15 cellular contexts compared by ENCODE assay signal in genomic region chr6:43800746-43801488, GRCh38. TPM values are rescaled to one million over a fixed set of nuclear protein-coding genes. Genes with fewer than 3 reads are reported as not detected.
DNase-seq lines count a peak whose midpoint lies in the region; ATAC-seq and TF ChIP-seq lines count a peak whose summit lies in the region.
"Had no signal": no experiment of that assay in that cellular context is flagged by ENCODE, and none has a peak within 500 bp of the region (broad histone marks: within the 10 kb centered on the region; RNA-seq: fewer than 3 reads in every experiment).

No MANE protein-coding gene starts in this region.

- no peak for TF ChIP-seq POLR2A in thyroid gland (IDR thresholded peaks at IDR 0.05)

- DNase-seq in cerebellum (ENCODE audit: low spot score) (peak; percentile 63), thyroid gland (no peak)
- no peak for DNase-seq in activated CD8-positive, alpha-beta memory T cell treated with anti-CD3 and anti-CD28 coated beads, Interleukin-2, amount 50 U/mL, for 4 hours
- DNase-seq: DMS153, mammary epithelial cell, NCI-H1436 treated with DMSO at 0.1 percent for 48 hours, NCI-H510A, PC-9 had no signal

- H3K36me3 ChIP-seq in liver (ENCODE audit: control insufficient read depth in 4 of 4, insufficient read depth in 3 of 4, low read depth in 1 of 4, low read length in 3 of 4): no peaks in the 10 kb centered on the region
- no peaks in the 10 kb centered on the region for H3K36me3 ChIP-seq in thyroid gland
- H3K36me3 ChIP-seq: adrenal gland had no signal

- intact Hi-C loops in thyroid gland (cut with DNase I): no loop called here

- H3K4me3 ChIP-seq in liver (ENCODE audit: low read depth in 1 of 3, low read length in 3 of 3) (no peak overlapping the region), thyroid gland (replicated peaks in 1 of 3) (no peak overlapping the region)
- H3K4me3 ChIP-seq: adrenal gland, PC-9, smooth muscle cell had no signal

- no peaks in the 10 kb centered on the region for H3K27me3 ChIP-seq in liver (ENCODE audit: control insufficient read depth in 4 of 4, insufficient read depth in 4 of 4, low read length in 3 of 4)
- no peaks in the 10 kb centered on the region for H3K27me3 ChIP-seq in thyroid gland
- H3K27me3 ChIP-seq: adrenal gland had no signal

- ATAC-seq in GM18909 (IDR thresholded peaks at IDR 0.05; ENCODE audit: poor library complexity, unreplicated experiment): no peak
- ATAC-seq in HG02571 (IDR thresholded peaks at IDR 0.05; ENCODE audit: unreplicated experiment): no peak

- H3K27ac ChIP-seq in 22Rv1: peak overlapping the region; percentile 87
- peak overlapping the region; percentile 90 to 95 for H3K27ac ChIP-seq in liver (ENCODE audit: low read depth in 1 of 2, low read length in 2 of 2)
- no peak overlapping the region for H3K27ac ChIP-seq in thyroid gland
- H3K27ac ChIP-seq: PC-9 had no signal

- H3K9ac ChIP-seq in liver (ENCODE audit: low read depth in 1 of 2, low read length in 2 of 2): no peak overlapping the region

- H3K4me1 ChIP-seq in liver (ENCODE audit: control insufficient read depth in 4 of 4, insufficient read depth in 4 of 4, low read length in 3 of 4) (peaks cover 20 to 60% (median 48%) of the 10 kb centered on the region in 4 donors), thyroid gland (peaks cover 3 to 39% of the 10 kb centered on the region in 2 donors)

- 84% methylated on average over 10 of the region's 10 CpGs for WGBS in liver
- whole genome bisulfite sequencing in thyroid gland, 2 donors: 92% methylated on average over 10 of the region's 10 CpGs

- no peaks in the 10 kb centered on the region for H3K9me3 ChIP-seq in liver (ENCODE audit: control insufficient read depth in 4 of 4, low read length in 3 of 4)
- H3K9me3 ChIP-seq in thyroid gland: no peaks in the 10 kb centered on the region
- H3K9me3 ChIP-seq: adrenal gland had no signal

- TF ChIP-seq RAD21 in liver (IDR thresholded peaks at IDR 0.05): no peak

- peak; percentile 24; the same call in 1 of the 2 replicates for TF ChIP-seq CTCF in 22Rv1 (IDR thresholded peaks at IDR 0.05)
- TF ChIP-seq CTCF in GM12874 (IDR thresholded peaks at IDR 0.05; ENCODE audit: insufficient read depth, low read depth, low read length): 0 out of 2 replicates have a peak, but pooled peaks have one; percentile 8
- TF ChIP-seq CTCF in liver (IDR thresholded peaks at IDR 0.05; ENCODE audit: low read depth, low read length, missing input control): no peak
- no peak for TF ChIP-seq CTCF in thyroid gland (IDR thresholded peaks at IDR 0.05)

TF ChIP-seq in liver, 16 proteins besides CTCF, POLR2A, EP300 and RAD21:
- no peak for TF ChIP-seq HNF4G (IDR thresholded peaks at IDR 0.05)
- no peak for TF ChIP-seq TAF1 (conservative IDR thresholded peaks at IDR 0.05)
- TF ChIP-seq EGR1 (IDR thresholded peaks at IDR 0.05; ENCODE audit: low read depth in 2 of 2): no peak
- TF ChIP-seq FOXA1 (IDR thresholded peaks at IDR 0.05): no peak
- no peak for TF ChIP-seq GABPA (IDR thresholded peaks at IDR 0.05 in 1 of 2, conservative IDR thresholded peaks at IDR 0.05 in 1 of 2)
- no peak for TF ChIP-seq JUND (IDR thresholded peaks at IDR 0.05)
- no peak for TF ChIP-seq ATF3 (IDR thresholded peaks at IDR 0.05)
- TF ChIP-seq YY1 (IDR thresholded peaks at IDR 0.05): no peak
- TF ChIP-seq MAX (IDR thresholded peaks at IDR 0.05): no peak
- TF ChIP-seq REST (IDR thresholded peaks at IDR 0.05): no peak
- no peak for TF ChIP-seq RXRA (IDR thresholded peaks at IDR 0.05)
- no peak for TF ChIP-seq NR2F2 (IDR thresholded peaks at IDR 0.05)
- no peak for TF ChIP-seq SP1 (IDR thresholded peaks at IDR 0.05)
- no peak for TF ChIP-seq ZBTB33 (IDR thresholded peaks at IDR 0.05)
- no peak for TF ChIP-seq HNF4A (conservative IDR thresholded peaks at IDR 0.05)
- no peak for TF ChIP-seq FOXA2 (IDR thresholded peaks at IDR 0.05)
TF ChIP-seq in liver: peak in this region for 0.

RNA-seq across cellular contexts. Expression of gene VEGFA, which starts 30.9 kb away (rescaled TPM):
- total RNA-seq in cerebellum (34.4 TPM), liver (100 to 1,000 TPM in 1 of 2 donors, 10 to 100 TPM in 1; 35.5 to 160 TPM), thyroid gland (1,000 to 10,000 TPM in 1 of 4 donors, 100 to 1,000 TPM in 3; 510 to 1,437 (median 630) TPM)
- 10 to 100 TPM; 14.7 to 94.8 TPM for polyA plus RNA-seq in liver

Comparison
In these comparisons a context has a peak if more than half of its experiments do, and no peak if none do; other contexts are left out.
1. H3K27ac ChIP-seq: peak in 22Rv1 (single experiment) and liver (2 of 2); none in thyroid gland (0 of 3).
2. CTCF ChIP-seq: peak in 22Rv1 (single experiment) and GM12874 (single experiment); none in liver (single experiment) and thyroid gland (0 of 6).